4 cellular contexts compared by ENCODE assay signal in genomic region chr12:40178701-40179100, GRCh38. TPM values are rescaled to one million over a fixed set of nuclear protein-coding genes. Genes with fewer than 3 reads are reported as not detected.
"Had no signal": no experiment of that assay in that cellular context is flagged by ENCODE, and none has a peak within 500 bp of the region (broad histone marks: within the 10 kb centered on the region; RNA-seq: fewer than 3 reads in every experiment).

No MANE protein-coding gene starts in this region.

- DNase-seq: GDM1, GF-D8 had no signal

- ATAC-seq: GM12878 had no signal

RNA-seq across cellular contexts. Expression of gene LRRK2, which starts 46.1 kb away (rescaled TPM):
- total RNA-seq: G401 had no signal
